Comparison of ENCODE assay signal across 9 cellular contexts in the genomic region with DNA sequence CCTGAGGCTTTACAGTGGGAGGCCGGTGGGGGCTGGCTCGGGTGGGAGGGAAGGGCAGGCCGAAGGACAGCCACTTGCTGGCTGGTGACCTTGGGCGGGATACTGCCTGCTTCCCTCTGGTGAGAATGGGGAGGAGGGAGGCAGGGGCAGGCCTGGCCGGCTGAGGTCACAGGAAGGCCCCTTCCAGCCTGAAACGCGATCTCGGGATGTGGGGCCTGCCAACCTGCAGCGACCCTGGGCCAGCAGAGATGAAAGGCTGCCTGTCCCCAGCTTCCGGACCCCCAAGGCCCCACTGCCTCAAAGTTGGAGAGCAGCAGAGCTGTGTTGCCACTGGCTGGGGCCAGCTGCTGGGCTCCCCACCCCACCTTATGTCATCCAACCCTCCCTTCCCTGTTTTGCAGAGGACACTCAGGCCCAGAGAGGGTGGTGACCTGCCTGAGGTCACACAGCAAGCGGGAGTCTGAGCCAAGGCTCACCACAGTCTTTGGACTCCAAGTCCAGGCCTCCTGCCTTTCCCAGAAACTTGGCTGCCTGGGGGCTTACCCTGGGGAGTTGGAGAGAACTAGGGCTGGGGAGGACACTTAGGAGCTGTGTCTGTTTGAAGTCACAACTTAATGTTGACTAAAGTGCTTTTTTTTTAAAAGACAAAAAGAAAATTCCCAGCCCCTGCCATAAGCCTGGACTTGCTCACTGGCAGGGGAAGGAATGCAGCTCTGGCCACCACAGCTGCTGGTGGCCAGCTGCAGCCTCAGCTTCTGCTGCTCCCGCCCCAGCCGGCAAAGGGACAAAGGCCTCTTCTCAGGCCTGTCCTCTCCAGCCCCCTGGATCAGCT. TPM values are rescaled to one million over a fixed set of nuclear protein-coding genes. Genes with fewer than 3 reads are reported as not detected.
A peak's percentile ranks its signal among the peaks of the same experiment; 100 is the strongest.
DNase-seq lines count a peak whose midpoint lies in the region; ATAC-seq and TF ChIP-seq lines count a peak whose summit lies in the region.
"Had no signal": no experiment of that assay in that cellular context is flagged by ENCODE, and none has a peak within 500 bp of the region (broad histone marks: within the 10 kb centered on the region; RNA-seq: fewer than 3 reads in every experiment).

No MANE protein-coding gene starts in this region.

- H3K4me2 ChIP-seq in neural progenitor cell = peak overlapping the region; percentile 42

- H3K79me2 ChIP-seq in ACC112 (ENCODE audit: control insufficient read depth, insufficient read depth, low read length, unreplicated experiment) = no peaks in the 10 kb centered on the region
- no peaks in the 10 kb centered on the region for H3K79me2 ChIP-seq in neural progenitor cell (ENCODE audit: low read depth)

- H3K4me1 Mint-ChIP-seq in glutamatergic neuron (ENCODE audit: low read depth, unreplicated experiment) = peaks cover 10% of the 10 kb centered on the region
- peaks cover 54% of the 10 kb centered on the region for H3K4me1 Mint-ChIP-seq in neural progenitor cell
- peaks cover 7% of the 10 kb centered on the region for H3K4me1 Mint-ChIP-seq in activated CD4-positive, alpha-beta T cell treated with anti-CD3 and anti-CD28 coated beads, Interleukin-2, amount 10 ng/mL, durations not matched to agents 24 days and 14 days

- H3K27ac ChIP-seq in ACC112 (ENCODE audit: low read depth, low read length) = no peak overlapping the region
- H3K27ac ChIP-seq in neural progenitor cell = peak overlapping the region; percentile 88

- H2AFZ ChIP-seq in ACC112 (ENCODE audit: low read length, unreplicated experiment) = peak overlapping the region; percentile 91
- H2AFZ ChIP-seq in neural progenitor cell (replicated peaks) = no peak overlapping the region

- H3K9me3 Mint-ChIP-seq in glutamatergic neuron (ENCODE audit: unreplicated experiment) = peaks cover 5% of the 10 kb centered on the region
- peaks cover 2% of the 10 kb centered on the region for H3K9me3 Mint-ChIP-seq in neural progenitor cell
- H3K9me3 Mint-ChIP-seq in activated CD4-positive, alpha-beta T cell treated with anti-CD3 and anti-CD28 coated beads, Interleukin-2, amount 10 ng/mL, durations not matched to agents 24 days and 14 days = no peaks in the 10 kb centered on the region
- H3K9me3 Mint-ChIP-seq: dendritic cell treated with granulocyte-macrophage colony-stimulating factor and Interleukin-4, amounts not matched to agents 40 ng/mL and 50 ng/mL, for 4 days had no signal

- no peak overlapping the region for H3K4me3 Mint-ChIP-seq in glutamatergic neuron (ENCODE audit: unreplicated experiment)
- peak overlapping the region; percentile 49 for H3K4me3 Mint-ChIP-seq in neural progenitor cell
- no peak overlapping the region for H3K4me3 Mint-ChIP-seq in activated CD4-positive, alpha-beta T cell treated with anti-CD3 and anti-CD28 coated beads, Interleukin-2, amount 10 ng/mL, durations not matched to agents 24 days and 14 days
- H3K4me3 Mint-ChIP-seq: dendritic cell treated with granulocyte-macrophage colony-stimulating factor and Interleukin-4, amounts not matched to agents 40 ng/mL and 50 ng/mL, for 4 days had no signal

- no peak overlapping the region for H3K4me3 ChIP-seq in ACC112 (ENCODE audit: low read depth, low read length)
- H3K4me3 ChIP-seq in neural progenitor cell = no peak overlapping the region

- no peaks in the 10 kb centered on the region for H3K9me3 ChIP-seq in neural progenitor cell (ENCODE audit: low read depth)

- no peaks in the 10 kb centered on the region for H4K20me1 ChIP-seq in neural progenitor cell (ENCODE audit: low read depth)

- H3K27me3 ChIP-seq in ACC112 (ENCODE audit: insufficient read depth, low read length) (no peaks in the 10 kb centered on the region), neural progenitor cell (no peaks in the 10 kb centered on the region)

- DNase-seq in SW480 (ENCODE audit: low spot score) = peak; percentile 44
- peak; percentile 68 for DNase-seq in glutamatergic neuron
- peak; percentile 77 for DNase-seq in neural progenitor cell (ENCODE audit: low spot score)
- DNase-seq in T-helper 2 cell = no peak
- DNase-seq in activated CD4-positive, alpha-beta T cell treated with anti-CD3 and anti-CD28 coated beads, Interleukin-2, amount 10 ng/mL, durations not matched to agents 24 days and 14 days = no peak

- peak overlapping the region; percentile 98 for H3K27ac Mint-ChIP-seq in glutamatergic neuron (ENCODE audit: unreplicated experiment)
- H3K27ac Mint-ChIP-seq in neural progenitor cell = peak overlapping the region; percentile 99
- H3K27ac Mint-ChIP-seq in activated CD4-positive, alpha-beta T cell treated with anti-CD3 and anti-CD28 coated beads, Interleukin-2, amount 10 ng/mL, durations not matched to agents 24 days and 14 days = no peak overlapping the region
- H3K27ac Mint-ChIP-seq: dendritic cell treated with granulocyte-macrophage colony-stimulating factor and Interleukin-4, amounts not matched to agents 40 ng/mL and 50 ng/mL, for 4 days had no signal

- no peak for ATAC-seq in GM21447 (IDR thresholded peaks at IDR 0.05; ENCODE audit: unreplicated experiment)
- ATAC-seq in GM18873 (IDR thresholded peaks at IDR 0.05; ENCODE audit: low FRiP score, unreplicated experiment) = no peak

- no peak for TF ChIP-seq CTCF in glutamatergic neuron (IDR thresholded peaks at IDR 0.05; ENCODE audit: partially characterized antibody, unreplicated experiment)
- TF ChIP-seq CTCF in neural progenitor cell (IDR thresholded peaks at IDR 0.05) = no peak

- H3K9ac ChIP-seq in neural progenitor cell = no peak overlapping the region

- intact Hi-C loops in activated CD4-positive, alpha-beta T cell treated with anti-CD3 and anti-CD28 coated beads, Interleukin-2, amount 10 ng/mL, durations not matched to agents 24 days and 14 days (cut with micrococcal nuclease) = no loop called here

- H3K4me1 ChIP-seq in ACC112 (ENCODE audit: control insufficient read depth, insufficient read depth, low read length, unreplicated experiment) = peaks cover 14% of the 10 kb centered on the region
- peaks cover 18% of the 10 kb centered on the region for H3K4me1 ChIP-seq in neural progenitor cell

- H3K27me3 Mint-ChIP-seq in glutamatergic neuron (ENCODE audit: unreplicated experiment) (peaks cover 4% of the 10 kb centered on the region), neural progenitor cell (ENCODE audit: insufficient read depth, low read depth) (peaks cover 7% of the 10 kb centered on the region)
- H3K27me3 Mint-ChIP-seq in activated CD4-positive, alpha-beta T cell treated with anti-CD3 and anti-CD28 coated beads, Interleukin-2, amount 10 ng/mL, durations not matched to agents 24 days and 14 days = peaks cover 2% of the 10 kb centered on the region
- H3K27me3 Mint-ChIP-seq: dendritic cell treated with granulocyte-macrophage colony-stimulating factor and Interleukin-4, amounts not matched to agents 40 ng/mL and 50 ng/mL, for 4 days had no signal

- peaks cover 27% of the 10 kb centered on the region for H3F3A ChIP-seq in neural progenitor cell (ENCODE audit: low read depth)

- H3K36me3 ChIP-seq in ACC112 (ENCODE audit: insufficient read depth, low read length) (no peaks in the 10 kb centered on the region), neural progenitor cell (no peaks in the 10 kb centered on the region)

- H3K36me3 Mint-ChIP-seq in glutamatergic neuron (ENCODE audit: unreplicated experiment) (no peaks in the 10 kb centered on the region), neural progenitor cell (no peaks in the 10 kb centered on the region)
- no peaks in the 10 kb centered on the region for H3K36me3 Mint-ChIP-seq in activated CD4-positive, alpha-beta T cell treated with anti-CD3 and anti-CD28 coated beads, Interleukin-2, amount 10 ng/mL, durations not matched to agents 24 days and 14 days (ENCODE audit: low read depth)

RNA-seq across cellular contexts. Expression of a gene that starts 14.8 kb away (rescaled TPM):
- total RNA-seq in glutamatergic neuron (ENCODE audit: unreplicated experiment) = 47.0 TPM
- total RNA-seq in neural progenitor cell (ENCODE audit: low replicate concordance) = 31.4 and 35.0 TPM in 2 replicates
- total RNA-seq in activated CD4-positive, alpha-beta T cell treated with anti-CD3 and anti-CD28 coated beads, Interleukin-2, amount 10 ng/mL, durations not matched to agents 24 days and 14 days = 109 TPM in 2 replicates

Comparison
In these comparisons a context has a peak if more than half of its experiments do, and no peak if none do; other contexts are left out.
1. DNase-seq: peak in SW480 (single experiment), glutamatergic neuron (single experiment) and neural progenitor cell (single experiment); none in T-helper 2 cell (0 of 5) and activated CD4-positive, alpha-beta T cell treated with anti-CD3 and anti-CD28 coated beads, Interleukin-2, amount 10 ng/mL, durations not matched to agents 24 days and 14 days (single experiment).